1 cellular context compared by ENCODE assay signal in the genomic region with DNA sequence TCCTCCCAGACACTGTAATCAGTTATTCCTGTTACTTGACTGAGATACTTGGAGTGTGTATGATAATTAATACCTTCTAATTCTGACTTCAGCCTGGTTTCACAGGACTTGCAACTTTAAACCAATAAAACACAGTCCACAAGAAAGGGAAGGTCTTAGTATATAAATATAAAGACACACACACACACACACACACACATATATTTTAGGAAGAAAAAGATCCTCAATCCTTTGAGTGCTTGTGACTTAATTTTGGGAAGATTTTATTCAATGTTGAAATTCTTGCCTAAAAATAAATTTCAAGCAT.
TF ChIP-seq lines count a peak whose summit lies in the region.

No MANE protein-coding gene starts in this region.

TF ChIP-seq in IMR-90, 13 proteins besides CTCF, POLR2A, EP300 and RAD21 (continued from another document):
- TF ChIP-seq MAFK (IDR thresholded peaks at IDR 0.05; ENCODE audit: low read depth, low read length) (no peak), FOS (IDR thresholded peaks at IDR 0.05; ENCODE audit: low read depth, low read length) (no peak), MAZ (IDR thresholded peaks at IDR 0.05; ENCODE audit: borderline replicate concordance, low read depth, low read length) (no peak), MXI1 (IDR thresholded peaks at IDR 0.05; ENCODE audit: borderline replicate concordance, low read depth, low read length) (no peak), SMC3 (IDR thresholded peaks at IDR 0.05; ENCODE audit: low read depth, low read length) (no peak)
